In the genomic region with DNA sequence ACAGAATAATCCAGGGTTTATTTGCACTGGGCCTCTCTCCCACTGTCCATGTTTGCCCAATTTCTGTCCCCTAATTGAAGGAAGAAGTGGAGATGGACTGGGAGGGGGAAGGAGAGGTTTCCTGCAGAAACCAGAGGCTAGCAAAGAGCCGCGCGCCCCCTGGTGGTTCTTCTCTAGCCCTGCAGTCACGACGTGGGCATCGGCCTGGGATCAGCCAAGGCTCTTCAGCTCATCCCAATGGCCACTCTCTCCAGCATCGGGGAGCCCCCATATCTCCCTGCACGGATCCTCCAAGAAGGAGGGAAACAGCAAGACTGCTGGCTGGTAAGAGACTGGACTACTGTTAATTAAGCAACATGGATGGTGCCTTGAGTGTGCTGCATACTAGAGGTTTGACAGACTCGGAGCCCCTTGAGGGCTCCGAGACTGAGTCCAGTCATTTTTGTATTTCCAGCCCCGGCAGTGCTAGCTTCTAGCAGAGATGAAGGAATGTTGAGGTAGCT, we compare ENCODE assay signal across 8 cellular contexts. TPM values are rescaled to one million over a fixed set of nuclear protein-coding genes. Genes with fewer than 3 reads are reported as not detected.
DNase-seq lines count a peak whose midpoint lies in the region; ATAC-seq and TF ChIP-seq lines count a peak whose summit lies in the region.

No MANE protein-coding gene starts in this region.

- H3K36me3 ChIP-seq in A673 (ENCODE audit: insufficient read depth, low read length, poor library complexity, severe bottlenecking) (no peaks in the 10 kb centered on the region), tibial artery (no peaks in the 10 kb centered on the region)

- H3K4me3 ChIP-seq in A673 (ENCODE audit: low read depth, low read length, poor library complexity, severe bottlenecking): no peak overlapping the region
- H3K4me3 ChIP-seq in tibial artery: no peak overlapping the region

- H3K27me3 ChIP-seq in A673 (replicated peaks; ENCODE audit: insufficient read depth, low read depth, low read length, poor library complexity) (no peaks in the 10 kb centered on the region), tibial artery (no peaks in the 10 kb centered on the region)

- POLR2A ChIA-PET in A673 (lab: Charles Lee; ENCODE audit: low non-redundant PET): interaction anchor here (0.6 to 0.8 kb wide), 2 partner anchors 229 to 239 kb away, joined by 3 read pairs; no protein-coding TSS in a partner anchor

- peaks cover 2% of the 10 kb centered on the region for H3K4me1 Mint-ChIP-seq in osteocyte (ENCODE audit: unreplicated experiment)

- H3K36me3 Mint-ChIP-seq in osteocyte (ENCODE audit: unreplicated experiment): no peaks in the 10 kb centered on the region

- H3K9me3 ChIP-seq in A673 (ENCODE audit: low read depth, low read length, poor library complexity, severe bottlenecking): no peaks in the 10 kb centered on the region
- no peaks in the 10 kb centered on the region for H3K9me3 ChIP-seq in tibial artery

- ATAC-seq in GM19023 (IDR thresholded peaks at IDR 0.05; ENCODE audit: unreplicated experiment): peak; percentile 73
- peak; percentile 91 for ATAC-seq in SK-N-SH treated with all-trans-retinoic acid at 6 μM for 48 hours

- no TSS peak for BruUV-seq in A673 (replicated peaks; lab: Mats Ljungman, UMichigan)

- no peak overlapping the region for H3K27ac ChIP-seq in A673 (ENCODE audit: low read depth, low read length, poor library complexity, severe bottlenecking)
- H3K27ac ChIP-seq in tibial artery: no peak overlapping the region

- no peak overlapping the region for H3K27ac Mint-ChIP-seq in osteocyte (ENCODE audit: unreplicated experiment)

- TF ChIP-seq CTCF in A673 (conservative IDR thresholded peaks at IDR 0.05; ENCODE audit: low read depth, low read length) (peak; percentile 94), osteocyte (IDR thresholded peaks at IDR 0.05) (peak; percentile 95), tibial artery (IDR thresholded peaks at IDR 0.05) (peak; percentile 93 to 94)

- no peak overlapping the region for H3K4me3 Mint-ChIP-seq in osteocyte (ENCODE audit: unreplicated experiment)

- CTCF ChIA-PET in A673 (lab: Charles Lee): interaction anchor here (0.6 to 1.3 kb wide), 7 partner anchors 14 to 351 kb away, joined by 3 to 6 read pairs (median 3); a partner anchor contains a TSS

- H3K27me3 Mint-ChIP-seq in osteocyte (ENCODE audit: unreplicated experiment): peaks cover 39% of the 10 kb centered on the region

- peak; percentile 80 for DNase-seq in A673 (ENCODE audit: low spot score)
- peak; percentile 69 for DNase-seq in NCI-H1092 treated with DMSO at 0.1 percent for 48 hours (lab: John Stamatoyannopoulos, UW)
- DNase-seq in activated naive CD4-positive, alpha-beta T cell (lab: John Stamatoyannopoulos, UW): peak; percentile 38 to 68 (median 52)
- peak; percentile 31 for DNase-seq in glomerular endothelial cell (ENCODE audit: extremely low read depth, low read depth, low spot score)
- peak; percentile 92 for DNase-seq in osteocyte (ENCODE audit: extremely low spot score, unreplicated experiment)
- DNase-seq in tibial artery: peak; percentile 59 to 86

- H3K9me3 Mint-ChIP-seq in osteocyte (ENCODE audit: unreplicated experiment): no peaks in the 10 kb centered on the region

- intact Hi-C loops in A673 (cut with micrococcal nuclease; ENCODE audit: unreplicated experiment) (loop anchor here (1.0 kb wide), 2 partner anchors 147 to 230 kb away; no protein-coding TSS in a partner anchor), tibial artery (cut with DNase I; ENCODE audit: low total_unique reads) (loop anchor here (2.0 kb wide), 1 partner anchor 229 kb away; no protein-coding TSS in a partner anchor)

- H3K4me1 ChIP-seq in A673 (ENCODE audit: insufficient read depth, low read length, poor library complexity, severe bottlenecking) (peaks cover 6% of the 10 kb centered on the region), tibial artery (peaks cover 0 to 7% (median 5%) of the 10 kb centered on the region in 4 donors)

TF ChIP-seq in SK-N-SH treated with all-trans-retinoic acid at 6 μM for 48 hours, 23 proteins besides CTCF, POLR2A, EP300 and RAD21:
- no peak for TF ChIP-seq BACH2 (CRISPR knock-in tag; IDR thresholded peaks at IDR 0.05; ENCODE audit: borderline replicate concordance)
- TF ChIP-seq OSR1 (CRISPR knock-in tag; IDR thresholded peaks at IDR 0.05): no peak
- TF ChIP-seq, protein P1, sequence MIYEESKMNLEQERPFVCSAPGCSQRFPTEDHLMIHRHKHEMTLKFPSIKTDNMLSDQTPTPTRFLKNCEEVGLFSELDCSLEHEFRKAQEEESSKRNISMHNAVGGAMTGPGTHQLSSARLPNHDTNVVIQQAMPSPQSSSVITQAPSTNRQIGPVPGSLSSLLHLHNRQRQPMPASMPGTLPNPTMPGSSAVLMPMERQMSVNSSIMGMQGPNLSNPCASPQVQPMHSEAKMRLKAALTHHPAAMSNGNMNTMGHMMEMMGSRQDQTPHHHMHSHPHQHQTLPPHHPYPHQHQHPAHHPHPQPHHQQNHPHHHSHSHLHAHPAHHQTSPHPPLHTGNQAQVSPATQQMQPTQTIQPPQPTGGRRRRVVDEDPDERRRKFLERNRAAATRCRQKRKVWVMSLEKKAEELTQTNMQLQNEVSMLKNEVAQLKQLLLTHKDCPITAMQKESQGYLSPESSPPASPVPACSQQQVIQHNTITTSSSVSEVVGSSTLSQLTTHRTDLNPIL (CRISPR knock-in tag; IDR thresholded peaks at IDR 0.05; ENCODE audit: low read depth): no peak
- TF ChIP-seq, protein P2, sequence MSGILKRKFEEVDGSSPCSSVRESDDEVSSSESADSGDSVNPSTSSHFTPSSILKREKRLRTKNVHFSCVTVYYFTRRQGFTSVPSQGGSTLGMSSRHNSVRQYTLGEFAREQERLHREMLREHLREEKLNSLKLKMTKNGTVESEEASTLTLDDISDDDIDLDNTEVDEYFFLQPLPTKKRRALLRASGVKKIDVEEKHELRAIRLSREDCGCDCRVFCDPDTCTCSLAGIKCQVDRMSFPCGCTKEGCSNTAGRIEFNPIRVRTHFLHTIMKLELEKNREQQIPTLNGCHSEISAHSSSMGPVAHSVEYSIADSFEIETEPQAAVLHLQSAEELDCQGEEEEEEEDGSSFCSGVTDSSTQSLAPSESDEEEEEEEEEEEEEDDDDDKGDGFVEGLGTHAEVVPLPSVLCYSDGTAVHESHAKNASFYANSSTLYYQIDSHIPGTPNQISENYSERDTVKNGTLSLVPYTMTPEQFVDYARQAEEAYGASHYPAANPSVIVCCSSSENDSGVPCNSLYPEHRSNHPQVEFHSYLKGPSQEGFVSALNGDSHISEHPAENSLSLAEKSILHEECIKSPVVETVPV (CRISPR knock-in tag; IDR thresholded peaks at IDR 0.05): no peak

RNA-seq across cellular contexts. Expression of a gene that starts 18.7 kb away (rescaled TPM):
- total RNA-seq in A673 (2021) (17.4 and 18.2 TPM in 2 replicates), glomerular endothelial cell (5.3 and 8.0 TPM in 2 replicates), osteocyte (6.4 and 7.0 TPM in 2 replicates)

RNA-seq across cellular contexts. Expression of a gene that starts 28.7 kb away (rescaled TPM):
- 0.79 TPM in 1 of 2 replicates, not detected in the other for total RNA-seq in A673 (2021)
- not detected in 2 replicates for total RNA-seq in glomerular endothelial cell
- total RNA-seq in osteocyte: not detected in 2 replicates

RNA-seq across cellular contexts. Expression of a gene that starts 30.2 kb away (rescaled TPM):
- total RNA-seq in A673 (2021) (0.24 and 0.42 TPM in 2 replicates), glomerular endothelial cell (0.05 TPM in 1 of 2 replicates, not detected in the other), osteocyte (0.16 and 0.27 TPM in 2 replicates)

RNA-seq across cellular contexts. Expression of a gene that starts 53.4 kb away (rescaled TPM):
- total RNA-seq in A673 (2021): not detected in 2 replicates
- total RNA-seq in glomerular endothelial cell: not detected in 2 replicates
- not detected in 2 replicates for total RNA-seq in osteocyte

Comparison
In these comparisons a context has a peak if more than half of its experiments do, and no peak if none do; other contexts are left out.
1. DNase-seq: peak in every context shown above with its lines; median percentile 92 in osteocyte; 80 in A673; 72 in tibial artery; 69 in NCI-H1092 treated with DMSO at 0.1 percent for 48 hours; 52 in activated naive CD4-positive, alpha-beta T cell; 31 in glomerular endothelial cell.